ENCODE assay signal across 10 cellular contexts in genomic region chr3:187773233-187773962, GRCh38. TPM values are rescaled to one million over a fixed set of nuclear protein-coding genes. Genes with fewer than 3 reads are reported as not detected.
DNase-seq lines count a peak whose midpoint lies in the region; ATAC-seq and TF ChIP-seq lines count a peak whose summit lies in the region.
"Had no signal": no experiment of that assay in that cellular context is flagged by ENCODE, and none has a peak within 500 bp of the region (broad histone marks: within the 10 kb centered on the region; RNA-seq: fewer than 3 reads in every experiment).

No MANE protein-coding gene starts in this region.

- no peak overlapping the region for H3K27ac ChIP-seq in GM23338 (ENCODE audit: low read depth)
- H3K27ac ChIP-seq: pancreas had no signal

- ATAC-seq in GM18867 (IDR thresholded peaks at IDR 0.05; ENCODE audit: unreplicated experiment) = peak; percentile 79
- ATAC-seq in GM23338 = peak; percentile 66
- ATAC-seq in HG03575 (IDR thresholded peaks at IDR 0.05; ENCODE audit: extremely low read depth, insufficient number of reproducible peaks, low FRiP score, unreplicated experiment) = peak; percentile 53

- H3K4me3 Mint-ChIP-seq in GM23338 = no peak overlapping the region

- no peak for TF ChIP-seq CTCF in GM23338 (conservative IDR thresholded peaks at IDR 0.05; ENCODE audit: low read depth in 2 of 2)

- peaks cover 8% of the 10 kb centered on the region; the same call in 1 of the 2 replicates for H3K4me1 ChIP-seq in GM23338 (ENCODE audit: insufficient read depth)
- H3K4me1 ChIP-seq: pancreas had no signal

- H3K9me3 Mint-ChIP-seq in GM23338 = no peaks in the 10 kb centered on the region

- no peaks in the 10 kb centered on the region for H3F3A ChIP-seq in GM23338 (replicated peaks; ENCODE audit: low read depth)

- no peaks in the 10 kb centered on the region for H3K79me2 ChIP-seq in GM23338 (replicated peaks; ENCODE audit: insufficient read depth)

- H3K27me3 Mint-ChIP-seq in GM23338 (ENCODE audit: insufficient read depth, low read depth, poor library complexity) = no peaks in the 10 kb centered on the region

- no peaks in the 10 kb centered on the region for H3K27me3 ChIP-seq in GM23338 (ENCODE audit: insufficient read depth)
- H3K27me3 ChIP-seq: pancreas had no signal

- H3K36me3 ChIP-seq in GM23338 (ENCODE audit: insufficient read depth) = no peaks in the 10 kb centered on the region
- H3K36me3 ChIP-seq: pancreas had no signal

- peaks cover 12% of the 10 kb centered on the region for H3K4me1 Mint-ChIP-seq in GM23338

- no peaks in the 10 kb centered on the region for H4K20me1 ChIP-seq in GM23338 (replicated peaks; ENCODE audit: insufficient read depth)

- H2AFZ ChIP-seq in GM23338 = peak overlapping the region; percentile 81

- no peak overlapping the region for H3K4me3 ChIP-seq in GM23338
- H3K4me3 ChIP-seq: pancreas had no signal

- H3K4me2 ChIP-seq in GM23338 = no peak overlapping the region

- H3K9me2 ChIP-seq in GM23338 (ENCODE audit: insufficient read depth) = peaks cover 10% of the 10 kb centered on the region; the same call in 1 of the 2 replicates

- no peak overlapping the region for H3K27ac Mint-ChIP-seq in GM23338

- no peak for DNase-seq in GM23338 (ENCODE audit: low spot score)
- DNase-seq in medulla oblongata (ENCODE audit: extremely low spot score) = peak; percentile 77
- no peak for DNase-seq in inferior parietal cortex (ENCODE audit: extremely low spot score)
- DNase-seq in amygdala (lab: John Stamatoyannopoulos, UW) = no peak
- DNase-seq in GOT3 (lab: John Stamatoyannopoulos, UW) = no peak
- DNase-seq in H4 (ENCODE audit: low spot score) = no peak
- DNase-seq: NCI-H524 had no signal

- H3K36me3 Mint-ChIP-seq in GM23338 (ENCODE audit: low read depth) = no peaks in the 10 kb centered on the region

TF ChIP-seq in GM23338, 12 proteins besides CTCF, POLR2A, EP300 and RAD21:
- no peak for TF ChIP-seq JUNB (IDR thresholded peaks at IDR 0.05; ENCODE audit: unreplicated experiment)

RNA-seq across cellular contexts. Expression of gene BCL6, which starts 28.1 kb away (rescaled TPM):
- 5.4 and 5.9 TPM in 2 replicates for total RNA-seq in GM23338 (2014; rRNA removed; shearing (Covaris generic))
- polyA plus RNA-seq in GM23338 (2016; fragmentation: Nextera tagmentation; extraction: Ambion mirVana) = 2.5 and 2.6 TPM in 2 replicates
- 5.8 and 9.0 TPM in 2 replicates for total RNA-seq in H4 (2014; rRNA removed; shearing (Covaris generic))
